28 cellular contexts compared by ENCODE assay signal in the genomic region with DNA sequence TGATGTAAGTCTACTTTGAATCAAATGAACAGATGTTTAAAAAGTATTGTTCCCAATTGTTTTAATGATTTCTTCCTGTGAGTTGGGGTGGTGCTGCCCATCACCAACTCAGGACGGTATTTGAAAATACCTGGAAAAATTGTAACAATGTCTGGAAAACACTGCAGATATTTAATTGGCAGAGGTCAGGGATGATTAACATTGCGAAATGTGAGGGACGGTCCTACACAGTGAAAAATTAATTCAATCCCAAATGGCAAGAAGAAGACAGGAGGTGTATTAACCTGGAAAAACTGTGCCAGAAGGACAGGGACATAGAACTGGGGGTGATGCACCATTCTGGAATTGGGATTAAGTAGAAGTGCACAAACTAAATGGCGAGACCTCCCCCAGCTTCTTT.
"Had no signal": no experiment of that assay in that cellular context is flagged by ENCODE, and none has a peak within 500 bp of the region (broad histone marks: within the 10 kb centered on the region; RNA-seq: fewer than 3 reads in every experiment).

No MANE protein-coding gene starts in this region.

- H3K27ac ChIP-seq: neural progenitor cell, ovary, parathyroid adenoma, psoas muscle, skin epidermis, spleen, suprapubic skin, testis, tibial artery, transverse colon, upper lobe of right lung, uterus had no signal

- H3K4me2 ChIP-seq: neural progenitor cell, smooth muscle cell had no signal

- H3K9me3 ChIP-seq: ovary, psoas muscle, suprapubic skin, testis, tibial artery, transverse colon, upper lobe of right lung, uterus had no signal

- H3K27me3 ChIP-seq: neural progenitor cell, ovary, spleen, suprapubic skin, testis, tibial artery, transverse colon, upper lobe of right lung, uterus had no signal

- ATAC-seq: natural killer cell; psoas muscle; right cardiac atrium; sciatic nerve; stimulated activated memory B cell treated with anti-CD40 and anti-IgM and Interleukin-4, amounts not matched to agents 10 μg/mL and 1 μg/mL and 100 μg/mL, for 72 hours; stimulated activated naive CD8-positive, alpha-beta T cell treated with anti-CD3 and anti-CD28 coated beads, Interleukin-15, amount 100 ng/mL, for 72 hours; stimulated activated naive CD8-positive, alpha-beta T cell treated with anti-CD3 and anti-CD28 coated beads, Interleukin-15, Interleukin-2, amounts not matched to agents 100 U/mL and 50 U/mL, for 24 hours; upper lobe of right lung had no signal

- H3K36me3 ChIP-seq: neural progenitor cell, ovary, suprapubic skin, tibial artery, transverse colon, upper lobe of right lung, uterus had no signal

- H2AFZ ChIP-seq: neural progenitor cell, parathyroid adenoma had no signal

- H3K9ac ChIP-seq: neural progenitor cell, parathyroid adenoma had no signal

- DNase-seq: natural killer cell; occipital lobe; ovary; posterior cingulate gyrus; psoas muscle; right cardiac atrium; spleen; stimulated activated CD4-positive, alpha-beta T cell treated with anti-CD3 and anti-CD28 coated beads, Interleukin-12 subunit alpha, Interleukin-12 subunit beta, amount 100 ng/mL, for 4 hours; stimulated activated CD4-positive, alpha-beta T cell treated with anti-CD3 and anti-CD28 coated beads, Interleukin-1b, Interleukin-23, amount 100 ng/mL, for 48 hours; stimulated activated CD4-positive, alpha-beta T cell treated with anti-CD3 and anti-CD28 coated beads, Interleukin-4, amount 100 ng/mL, for 1 hour; stimulated activated CD4-positive, alpha-beta T cell treated with anti-CD3 and anti-CD28 coated beads, Interleukin-4, amount 100 ng/mL, for 4 hours; stimulated activated CD8-positive, alpha-beta memory T cell treated with anti-CD3 and anti-CD28 coated beads, Interleukin-4, amount 100 ng/mL, for 48 hours; stimulated activated naive CD4-positive, alpha-beta T cell; stimulated activated naive CD8-positive, alpha-beta T cell treated with anti-CD3 and anti-CD28 coated beads, Interleukin-15, amount 100 ng/mL, for 72 hours; stimulated activated naive CD8-positive, alpha-beta T cell treated with anti-CD3 and anti-CD28 coated beads, Interleukin-15, Interleukin-2, amounts not matched to agents 100 U/mL and 50 U/mL, for 24 hours; substantia nigra; testis; tibial artery; transverse colon; upper lobe of right lung; uterus had no signal

- H3K4me3 ChIP-seq: neural progenitor cell, ovary, psoas muscle, skin epidermis, smooth muscle cell, spleen, suprapubic skin, testis, tibial artery, transverse colon, upper lobe of right lung, uterus had no signal

- H3K4me1 ChIP-seq: parathyroid adenoma, testis, upper lobe of right lung, uterus had no signal
